Comparison of ENCODE assay signal across 12 cellular contexts in genomic region chr17:8294361-8294760, GRCh38. TPM values are rescaled to one million over a fixed set of nuclear protein-coding genes. Genes with fewer than 3 reads are reported as not detected.
DNase-seq lines count a peak whose midpoint lies in the region; ATAC-seq, FAIRE-seq and TF ChIP-seq lines count a peak whose summit lies in the region.
"Had no signal": no experiment of that assay in that cellular context is flagged by ENCODE, and none has a peak within 500 bp of the region (broad histone marks: within the 10 kb centered on the region; RNA-seq: fewer than 3 reads in every experiment).

No MANE protein-coding gene starts in this region.

- peaks cover 10% of the 10 kb centered on the region for H3K36me3 Mint-ChIP-seq in activated naive CD4-positive, alpha-beta T cell treated with anti-CD3 and anti-CD28 coated beads, Interleukin-2, amount 10 ng/mL, durations not matched to agents 7 days and 5 days
- H3K36me3 Mint-ChIP-seq in activated CD8-positive, alpha-beta T cell treated with anti-CD3 and anti-CD28 coated beads, Interleukin-2, amount 10 ng/mL, durations not matched to agents 7 days and 5 days (ENCODE audit: low read depth), result peaks cover 16% of the 10 kb centered on the region

- intact Hi-C loops in kidney (cut with DNase I), result no loop called here

- no peaks in the 10 kb centered on the region for H3K36me3 ChIP-seq in kidney (ENCODE audit: control insufficient read depth in 1 of 2, insufficient read depth in 2 of 2, low read length in 2 of 2)
- H3K36me3 ChIP-seq in suprapubic skin, result no peaks in the 10 kb centered on the region

- no peaks in the 10 kb centered on the region for H3K9me3 ChIP-seq in kidney (ENCODE audit: control insufficient read depth in 1 of 2, low read length in 2 of 2)
- H3K9me3 ChIP-seq in suprapubic skin, result no peaks in the 10 kb centered on the region

- H3K9me3 Mint-ChIP-seq in activated naive CD4-positive, alpha-beta T cell treated with anti-CD3 and anti-CD28 coated beads, Interleukin-2, amount 10 ng/mL, durations not matched to agents 7 days and 5 days, result no peaks in the 10 kb centered on the region
- peaks cover 6% of the 10 kb centered on the region for H3K9me3 Mint-ChIP-seq in activated CD8-positive, alpha-beta T cell treated with anti-CD3 and anti-CD28 coated beads, Interleukin-2, amount 10 ng/mL, durations not matched to agents 7 days and 5 days (ENCODE audit: insufficient read depth)

- no peak for FAIRE-seq in kidney (lab: Jason Lieb, UNC)

- H3K27ac ChIP-seq in kidney (ENCODE audit: low read depth in 2 of 2, low read length in 2 of 2) (no peak overlapping the region), suprapubic skin (peak overlapping the region; percentile 90)

- H3K9ac ChIP-seq in kidney (ENCODE audit: low read length in 2 of 2), result no peak overlapping the region

- H3K4me1 ChIP-seq in kidney (ENCODE audit: control insufficient read depth in 1 of 2, insufficient read depth in 1 of 2, low read depth in 1 of 2, low read length in 2 of 2) (peaks cover 4 to 16% of the 10 kb centered on the region in 2 donors), suprapubic skin (peaks cover 22% of the 10 kb centered on the region)

- no peaks in the 10 kb centered on the region for H3K27me3 ChIP-seq in suprapubic skin

- no peaks in the 10 kb centered on the region for H3K27me3 Mint-ChIP-seq in activated naive CD4-positive, alpha-beta T cell treated with anti-CD3 and anti-CD28 coated beads, Interleukin-2, amount 10 ng/mL, durations not matched to agents 7 days and 5 days
- no peaks in the 10 kb centered on the region for H3K27me3 Mint-ChIP-seq in activated CD8-positive, alpha-beta T cell treated with anti-CD3 and anti-CD28 coated beads, Interleukin-2, amount 10 ng/mL, durations not matched to agents 7 days and 5 days (ENCODE audit: low read depth)

- no peak for TF ChIP-seq EP300 in suprapubic skin (IDR thresholded peaks at IDR 0.05)

- TF ChIP-seq CTCF in kidney (IDR thresholded peaks at IDR 0.05; ENCODE audit: borderline replicate concordance, extremely low read depth, insufficient read depth), result no peak
- no peak for TF ChIP-seq CTCF in suprapubic skin (IDR thresholded peaks at IDR 0.05)

- peaks cover 50% of the 10 kb centered on the region for H3K4me1 Mint-ChIP-seq in activated naive CD4-positive, alpha-beta T cell treated with anti-CD3 and anti-CD28 coated beads, Interleukin-2, amount 10 ng/mL, durations not matched to agents 7 days and 5 days
- H3K4me1 Mint-ChIP-seq in activated CD8-positive, alpha-beta T cell treated with anti-CD3 and anti-CD28 coated beads, Interleukin-2, amount 10 ng/mL, durations not matched to agents 7 days and 5 days (ENCODE audit: low read depth), result peaks cover 53% of the 10 kb centered on the region

- CTCF ChIA-PET in activated naive CD4-positive, alpha-beta T cell treated with anti-CD3 and anti-CD28 coated beads, Interleukin-2, amount 10 ng/mL, durations not matched to agents 7 days and 5 days (lab: Charles Lee), result interaction anchor here (0.8 kb wide), 1 partner anchor 69 kb away, joined by 3 read pairs; no protein-coding TSS in a partner anchor
- CTCF ChIA-PET in activated CD8-positive, alpha-beta T cell treated with anti-CD3 and anti-CD28 coated beads, Interleukin-2, amount 10 ng/mL, durations not matched to agents 7 days and 5 days (lab: Charles Lee), result interaction anchor here (1.1 to 2.4 kb wide), 12 partner anchors 11 to 221 kb away, joined by 3 to 17 read pairs (median 5); no protein-coding TSS in a partner anchor

- peak overlapping the region; percentile 86 for H3K4me3 Mint-ChIP-seq in activated naive CD4-positive, alpha-beta T cell treated with anti-CD3 and anti-CD28 coated beads, Interleukin-2, amount 10 ng/mL, durations not matched to agents 7 days and 5 days
- H3K4me3 Mint-ChIP-seq in activated CD8-positive, alpha-beta T cell treated with anti-CD3 and anti-CD28 coated beads, Interleukin-2, amount 10 ng/mL, durations not matched to agents 7 days and 5 days, result peak overlapping the region; percentile 84

- no peak for TF ChIP-seq POLR2A in suprapubic skin (IDR thresholded peaks at IDR 0.05)

- POLR2A ChIA-PET in activated CD8-positive, alpha-beta T cell treated with anti-CD3 and anti-CD28 coated beads, Interleukin-2, amount 10 ng/mL, durations not matched to agents 7 days and 5 days (lab: Charles Lee), result interaction anchor here (0.9 to 3.4 kb wide), 6 partner anchors 8 to 121 kb away, joined by 3 to 50 read pairs (median 14); partner anchors contain the start of genes CTC1 and PFAS

- H3K4me3 ChIP-seq in kidney (ENCODE audit: low read length in 2 of 2), result peak overlapping the region in 1 of 2 donors; percentile 70
- no peak overlapping the region for H3K4me3 ChIP-seq in suprapubic skin

- no peak for DNase-seq in activated naive CD4-positive, alpha-beta T cell treated with anti-CD3 and anti-CD28 coated beads, Interleukin-2, amount 10 ng/mL, durations not matched to agents 7 days and 5 days
- DNase-seq in activated naive CD4-positive, alpha-beta T cell (lab: John Stamatoyannopoulos, UW), result no peak
- DNase-seq in activated CD8-positive, alpha-beta T cell treated with anti-CD3 and anti-CD28 coated beads, Interleukin-2, amount 10 ng/mL, durations not matched to agents 7 days and 5 days, result no peak
- peak; percentile 73 for DNase-seq in kidney
- peak in 1 of 2 donors; percentile 66 for DNase-seq in suprapubic skin (ENCODE audit: low spot score in 2 of 2)
- DNase-seq in NCI-H1105 treated with DMSO at 0.1 percent for 48 hours (lab: John Stamatoyannopoulos, UW), result no peak
- no peak for DNase-seq in HuH-7.5 (ENCODE audit: low spot score)
- no peak for DNase-seq in occipital lobe (lab: John Stamatoyannopoulos, UW)
- DNase-seq: activated effector memory CD4-positive, alpha-beta T cell treated with Interleukin-2 at 50 U/mL for 16 hours; NCI-H187 treated with DMSO at 0.1 percent for 48 hours had no signal

- WGBS in suprapubic skin, result 92% methylated on average over 7 of the region's 9 CpGs

- peak overlapping the region; percentile 91 for H3K27ac Mint-ChIP-seq in activated naive CD4-positive, alpha-beta T cell treated with anti-CD3 and anti-CD28 coated beads, Interleukin-2, amount 10 ng/mL, durations not matched to agents 7 days and 5 days
- H3K27ac Mint-ChIP-seq in activated CD8-positive, alpha-beta T cell treated with anti-CD3 and anti-CD28 coated beads, Interleukin-2, amount 10 ng/mL, durations not matched to agents 7 days and 5 days, result peak overlapping the region; percentile 90

- ATAC-seq in activated CD8-positive, alpha-beta T cell treated with anti-CD3 and anti-CD28 coated beads, Interleukin-2, amount 10 ng/mL, durations not matched to agents 7 days and 5 days, result no peak

RNA-seq across cellular contexts. Expression of gene SLC25A35, which starts 0.8 kb away (rescaled TPM):
- total RNA-seq in activated CD8-positive, alpha-beta T cell treated with anti-CD3 and anti-CD28 coated beads, Interleukin-2, amount 10 ng/mL, durations not matched to agents 7 days and 5 days, result 1 to 10 TPM; 8.7 to 9.5 TPM
- 11.1 TPM for total RNA-seq in kidney
- polyA plus RNA-seq in kidney (ENCODE audit: insufficient read depth, low read depth, low replicate concordance), result 17.2 TPM
- 1 to 10 TPM in 3 of 4 donors, under 1 TPM in 1; 0.80 to 2.4 (median 1.5) TPM for total RNA-seq in suprapubic skin
- total RNA-seq in occipital lobe, result 0.31 TPM

RNA-seq across cellular contexts. Expression of gene RANGRF, which starts 5.9 kb away (rescaled TPM):
- total RNA-seq in activated CD8-positive, alpha-beta T cell treated with anti-CD3 and anti-CD28 coated beads, Interleukin-2, amount 10 ng/mL, durations not matched to agents 7 days and 5 days, result 10 to 100 TPM; 49.8 to 55.6 TPM
- total RNA-seq in kidney (20.1 TPM), suprapubic skin (10 to 100 TPM; 12.6 to 16.3 (median 13.7) TPM), occipital lobe (3.7 TPM)
- polyA plus RNA-seq in kidney (ENCODE audit: insufficient read depth, low read depth, low replicate concordance), result 91.8 TPM

RNA-seq across cellular contexts. Expression of gene ARHGEF15, which starts 15.7 kb away (rescaled TPM):
- total RNA-seq in activated CD8-positive, alpha-beta T cell treated with anti-CD3 and anti-CD28 coated beads, Interleukin-2, amount 10 ng/mL, durations not matched to agents 7 days and 5 days, result not detected
- 27.8 TPM for total RNA-seq in kidney
- polyA plus RNA-seq in kidney (ENCODE audit: insufficient read depth, low read depth, low replicate concordance), result 14.0 TPM
- 10 to 100 TPM in 2 of 4 donors, 1 to 10 TPM in 2; 2.3 to 22.2 (median 11.0) TPM for total RNA-seq in suprapubic skin
- total RNA-seq in occipital lobe, result 0.47 TPM
- polyA plus RNA-seq: BJ had no signal

RNA-seq across cellular contexts. Expression of gene PFAS, which starts 45.3 kb away (rescaled TPM):
- 10 to 100 TPM; 78.3 to 80.2 TPM for total RNA-seq in activated CD8-positive, alpha-beta T cell treated with anti-CD3 and anti-CD28 coated beads, Interleukin-2, amount 10 ng/mL, durations not matched to agents 7 days and 5 days
- total RNA-seq in kidney (49.5 TPM), suprapubic skin (10 to 100 TPM; 13.0 to 35.1 (median 16.7) TPM), occipital lobe (20.0 TPM)
- 7.6 TPM for polyA plus RNA-seq in kidney (ENCODE audit: insufficient read depth, low read depth, low replicate concordance)

RNA-seq across cellular contexts. Expression of gene ODF4, which starts 45.3 kb away (rescaled TPM):
- not detected for total RNA-seq in activated CD8-positive, alpha-beta T cell treated with anti-CD3 and anti-CD28 coated beads, Interleukin-2, amount 10 ng/mL, durations not matched to agents 7 days and 5 days
- total RNA-seq in kidney (not detected), suprapubic skin (not detected), occipital lobe (not detected)
- polyA plus RNA-seq in kidney (ENCODE audit: insufficient read depth, low read depth, low replicate concordance), result not detected
- polyA plus RNA-seq: BJ, neural cell had no signal
